9 cellular contexts compared by ENCODE assay signal in genomic region chr2:60249879-60250278, GRCh38.
"Had no signal": no experiment of that assay in that cellular context is flagged by ENCODE, and none has a peak within 500 bp of the region (broad histone marks: within the 10 kb centered on the region; RNA-seq: fewer than 3 reads in every experiment).

No MANE protein-coding gene starts in this region.

- ATAC-seq: GM23338, HCT116 had no signal

- DNase-seq: GM23248, GOT3, H7, H9, HCEC 1CT, HFFc6 had no signal

- H3K9me3 Mint-ChIP-seq: GM23338, H9 had no signal

- H3K4me1 ChIP-seq: HAP-1 had no signal

- H3K27ac ChIP-seq: GM23248 had no signal

- H3K9me3 ChIP-seq: HAP-1 had no signal

- H3K4me3 Mint-ChIP-seq: GM23338, H9, HFFc6 had no signal

- H3K27ac Mint-ChIP-seq: GM23338, H9, HFFc6 had no signal

- H3K36me3 ChIP-seq: HAP-1 had no signal

- H3K4me3 ChIP-seq: GM23248, GM23338, HAP-1 had no signal
